Comparison of ENCODE assay signal across 8 cellular contexts in the genomic region with DNA sequence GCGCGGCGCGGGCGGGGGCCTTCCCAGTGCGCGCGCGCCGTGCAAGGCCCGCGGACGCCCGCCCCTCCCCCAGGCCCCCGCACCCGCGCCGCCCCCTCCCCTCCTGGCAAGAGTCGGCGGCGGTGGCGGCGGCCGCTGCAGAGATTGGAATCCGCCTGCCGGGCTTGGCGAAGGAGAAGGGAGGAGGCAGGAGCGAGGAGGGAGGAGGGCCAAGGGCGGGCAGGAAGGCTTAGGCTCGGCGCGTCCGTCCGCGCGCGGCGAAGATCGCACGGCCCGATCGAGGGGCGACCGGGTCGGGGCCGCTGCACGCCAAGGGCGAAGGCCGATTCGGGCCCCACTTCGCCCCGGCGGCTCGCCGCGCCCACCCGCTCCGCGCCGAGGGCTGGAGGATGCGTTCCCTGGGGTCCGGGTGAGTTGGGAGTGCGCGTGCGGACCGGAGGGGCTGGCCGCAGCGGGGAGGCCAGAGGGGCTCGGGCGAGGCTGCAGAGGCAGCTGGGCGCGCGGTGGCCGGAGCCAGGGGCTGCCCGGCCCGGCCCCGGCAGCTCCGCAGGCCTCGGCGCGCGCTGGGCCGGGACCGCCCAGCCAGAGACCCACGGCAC. TPM values are rescaled to one million over a fixed set of nuclear protein-coding genes. Genes with fewer than 3 reads are reported as not detected.
DNase-seq lines count a peak whose midpoint lies in the region; ATAC-seq, FAIRE-seq and TF ChIP-seq lines count a peak whose summit lies in the region.

A gene (plus strand): TSS at position 109 of the 599 bp plus-strand sequence. CDS start 119,400 bp downstream, outside the sequence.

- ATAC-seq in GM21423 (IDR thresholded peaks at IDR 0.05; ENCODE audit: unreplicated experiment), result peak; percentile 33

- H3K4me1 ChIP-seq in iPS-15b (ENCODE audit: control insufficient read depth, insufficient read depth, low read length) (peaks cover 17% of the 10 kb centered on the region), smooth muscle cell (ENCODE audit: low read depth) (peaks cover 21% of the 10 kb centered on the region)

- peaks cover 42% of the 10 kb centered on the region for H4K20me1 ChIP-seq in smooth muscle cell (ENCODE audit: low read depth)

- no peaks in the 10 kb centered on the region for H3K27me3 ChIP-seq in GM06990 (replicated peaks; ENCODE audit: control insufficient read depth, insufficient read depth, low read length)
- H3K27me3 ChIP-seq in iPS-15b (ENCODE audit: control insufficient read depth, insufficient read depth, low read length), result no peaks in the 10 kb centered on the region
- H3K27me3 ChIP-seq in smooth muscle cell (ENCODE audit: low read depth), result no peaks in the 10 kb centered on the region

- H3K27ac ChIP-seq in angular gyrus (ENCODE audit: low read depth, low read length) (peak within 1 kb of the TSS; percentile 92), smooth muscle cell (ENCODE audit: low read depth) (peak within 1 kb of the TSS; percentile 84)

- H3K9ac ChIP-seq in iPS-15b (ENCODE audit: low read depth, low read length) (peak within 1 kb of the TSS; percentile 92), smooth muscle cell (ENCODE audit: low read depth) (peak within 1 kb of the TSS; percentile 94)

- H2AFZ ChIP-seq in smooth muscle cell (ENCODE audit: low read depth), result peak within 1 kb of the TSS; percentile 89

- WGBS in smooth muscle cell (ENCODE audit: low lambda C conversion rate), result 0% methylated on average over 13 of the region's 85 CpGs

- DNase-seq in GM06990 (ENCODE audit: extremely low read depth, insufficient read length), result no peak
- no peak for DNase-seq in HTR-8/SVneo (ENCODE audit: insufficient read length, low spot score)
- DNase-seq in smooth muscle cell (lab: John Stamatoyannopoulos, UW; ENCODE audit: unreplicated experiment), result no peak
- DNase-seq in COR-L47 (lab: John Stamatoyannopoulos, UW), result no peak
- DNase-seq in NCI-H2196 treated with DMSO at 0.1 percent for 48 hours (lab: John Stamatoyannopoulos, UW; ENCODE audit: unreplicated experiment), result no peak

- FAIRE-seq in HTR-8/SVneo (lab: Jason Lieb, UNC), result peak; percentile 86

- H3F3A ChIP-seq in smooth muscle cell (ENCODE audit: low read depth), result no peaks in the 10 kb centered on the region

- H3K36me3 ChIP-seq in GM06990 (ENCODE audit: control insufficient read depth, insufficient read depth, low read length) (no peaks in the 10 kb centered on the region), iPS-15b (ENCODE audit: control insufficient read depth, insufficient read depth, low read length) (no peaks in the 10 kb centered on the region), smooth muscle cell (ENCODE audit: low read depth) (no peaks in the 10 kb centered on the region)

- TF ChIP-seq CTCF in GM06990 (IDR thresholded peaks at IDR 0.05; ENCODE audit: insufficient read depth, low read length, poor library complexity, severe bottlenecking) (no peak), smooth muscle cell (IDR thresholded peaks at IDR 0.05; ENCODE audit: borderline replicate concordance, insufficient read depth, poor library complexity, severe bottlenecking) (no peak)

- H3K79me2 ChIP-seq in smooth muscle cell (ENCODE audit: low read depth), result peaks cover 47% of the 10 kb centered on the region

- H3K9me3 ChIP-seq in iPS-15b (ENCODE audit: control insufficient read depth, insufficient read depth, low read length), result no peaks in the 10 kb centered on the region
- H3K9me3 ChIP-seq in smooth muscle cell (replicated peaks; ENCODE audit: low read depth), result no peaks in the 10 kb centered on the region

- H3K4me2 ChIP-seq in smooth muscle cell, result peak within 1 kb of the TSS; percentile 99

- H3K4me3 ChIP-seq in GM06990 (replicated peaks; ENCODE audit: low read depth, low read length) (peak within 1 kb of the TSS; percentile 81), iPS-15b (ENCODE audit: low read depth, low read length) (peak within 1 kb of the TSS; percentile 88), smooth muscle cell (peak within 1 kb of the TSS; percentile 84)

RNA-seq across cellular contexts. Expression of the gene that starts here (rescaled TPM):
- 52.2 and 80.9 TPM in 2 replicates for total RNA-seq in smooth muscle cell
- 13.6 and 15.5 TPM in 2 replicates for polyA plus RNA-seq in smooth muscle cell
